ENCODE assay signal across 21 cellular contexts in the genomic region with DNA sequence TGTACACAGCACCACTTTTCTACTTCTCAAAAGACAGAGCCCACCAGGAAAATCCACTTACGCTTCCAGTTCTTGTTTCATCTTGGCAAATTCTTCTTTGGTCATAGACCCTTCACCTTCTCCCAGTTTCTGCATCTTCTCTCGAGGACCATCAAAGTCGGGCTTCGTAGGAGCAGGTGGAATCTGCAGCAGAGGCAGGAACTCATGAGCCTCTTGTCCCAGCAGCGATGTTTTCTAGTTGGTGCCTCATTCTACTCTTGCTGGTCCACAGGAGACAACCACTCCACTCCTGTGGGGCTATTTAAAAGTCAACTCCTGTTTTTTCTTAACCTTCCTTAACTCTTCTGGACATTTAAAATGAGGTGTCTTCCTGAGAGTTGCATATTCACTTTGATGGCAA. TPM values are rescaled to one million over a fixed set of nuclear protein-coding genes. Genes with fewer than 3 reads are reported as not detected.
DNase-seq lines count a peak whose midpoint lies in the region; ATAC-seq and TF ChIP-seq lines count a peak whose summit lies in the region.
"Had no signal": no experiment of that assay in that cellular context is flagged by ENCODE, and none has a peak within 500 bp of the region (broad histone marks: within the 10 kb centered on the region; RNA-seq: fewer than 3 reads in every experiment).

No MANE protein-coding gene starts in this region.

- TF ChIP-seq CTCF in DOHH2 (IDR thresholded peaks at IDR 0.05; ENCODE audit: low read depth, low read length, poor library complexity, severe bottlenecking) (no peak), progenitor cell of endocrine pancreas (IDR thresholded peaks at IDR 0.05; ENCODE audit: unreplicated experiment) (no peak)

- H3K79me2 ChIP-seq in DOHH2 (ENCODE audit: control insufficient read depth, low read length) = peaks cover 100% of the 10 kb centered on the region

- ATAC-seq in activated T-cell treated with anti-CD3 and anti-CD28 coated beads, Interleukin-2, amount 50 U/mL, for 4 hours = no peak
- no peak for ATAC-seq in activated naive CD8-positive, alpha-beta T cell treated with anti-CD3 and anti-CD28 coated beads, Interleukin-2, amount 50 U/mL, for 24 hours
- no peak for ATAC-seq in GM18517 (IDR thresholded peaks at IDR 0.05; ENCODE audit: unreplicated experiment)
- ATAC-seq in GM19463 (IDR thresholded peaks at IDR 0.05; ENCODE audit: unreplicated experiment) = no peak

- H3K9me2 ChIP-seq in DOHH2 (replicated peaks; ENCODE audit: control insufficient read depth, low read length) = no peaks in the 10 kb centered on the region

- no peaks in the 10 kb centered on the region for H3K27me3 Mint-ChIP-seq in activated T-cell treated with anti-CD3 and anti-CD28 coated beads, Interleukin-2, amount 50 U/mL, for 24 hours
- H3K27me3 Mint-ChIP-seq in activated T-cell treated with anti-CD3 and anti-CD28 coated beads, Interleukin-2, amount 50 U/mL, for 4 hours (ENCODE audit: low read depth) = no peaks in the 10 kb centered on the region
- no peaks in the 10 kb centered on the region for H3K27me3 Mint-ChIP-seq in activated naive CD8-positive, alpha-beta T cell treated with anti-CD3 and anti-CD28 coated beads, Interleukin-2, amount 50 U/mL, for 24 hours
- H3K27me3 Mint-ChIP-seq in progenitor cell of endocrine pancreas = no peaks in the 10 kb centered on the region

- H3K27ac ChIP-seq in DOHH2 (ENCODE audit: low read depth, low read length) = peak overlapping the region; percentile 86
- H3K27ac ChIP-seq: SJSA1 had no signal

- no peaks in the 10 kb centered on the region for H3K27me3 ChIP-seq in DOHH2 (ENCODE audit: control insufficient read depth, low read length)
- H3K27me3 ChIP-seq: MG63, SJSA1 had no signal

- H3K9me3 ChIP-seq in DOHH2 (ENCODE audit: control insufficient read depth, insufficient read depth, low read length) = no peaks in the 10 kb centered on the region
- H3K9me3 ChIP-seq: Caco-2, MG63, SJSA1 had no signal

- H3K36me3 Mint-ChIP-seq in activated T-cell treated with anti-CD3 and anti-CD28 coated beads, Interleukin-2, amount 50 U/mL, for 24 hours (ENCODE audit: low read depth) = peaks cover 97% of the 10 kb centered on the region
- peaks cover 65% of the 10 kb centered on the region for H3K36me3 Mint-ChIP-seq in activated T-cell treated with anti-CD3 and anti-CD28 coated beads, Interleukin-2, amount 50 U/mL, for 4 hours (ENCODE audit: insufficient read depth)
- H3K36me3 Mint-ChIP-seq in activated naive CD8-positive, alpha-beta T cell treated with anti-CD3 and anti-CD28 coated beads, Interleukin-2, amount 50 U/mL, for 24 hours (ENCODE audit: low read depth) = peaks cover 72% of the 10 kb centered on the region
- H3K36me3 Mint-ChIP-seq in progenitor cell of endocrine pancreas (ENCODE audit: insufficient read depth) = peaks cover 39% of the 10 kb centered on the region

- H3K27ac Mint-ChIP-seq in activated T-cell treated with anti-CD3 and anti-CD28 coated beads, Interleukin-2, amount 50 U/mL, for 24 hours = peak overlapping the region; percentile 26
- peak overlapping the region; percentile 6 for H3K27ac Mint-ChIP-seq in activated naive CD8-positive, alpha-beta T cell treated with anti-CD3 and anti-CD28 coated beads, Interleukin-2, amount 50 U/mL, for 24 hours
- H3K27ac Mint-ChIP-seq in progenitor cell of endocrine pancreas = peak overlapping the region; percentile 60

- peak overlapping the region; percentile 74 for H3K4me2 ChIP-seq in DOHH2 (ENCODE audit: low read length)

- peaks cover 88% of the 10 kb centered on the region for H3F3A ChIP-seq in DOHH2 (ENCODE audit: control insufficient read depth, insufficient read depth)

- peaks cover 41% of the 10 kb centered on the region for H3K4me1 Mint-ChIP-seq in activated T-cell treated with anti-CD3 and anti-CD28 coated beads, Interleukin-2, amount 50 U/mL, for 24 hours (ENCODE audit: low read depth)
- H3K4me1 Mint-ChIP-seq in activated T-cell treated with anti-CD3 and anti-CD28 coated beads, Interleukin-2, amount 50 U/mL, for 4 hours (ENCODE audit: low read depth) = peaks cover 40% of the 10 kb centered on the region
- peaks cover 50% of the 10 kb centered on the region for H3K4me1 Mint-ChIP-seq in activated naive CD8-positive, alpha-beta T cell treated with anti-CD3 and anti-CD28 coated beads, Interleukin-2, amount 50 U/mL, for 24 hours
- peaks cover 33% of the 10 kb centered on the region for H3K4me1 Mint-ChIP-seq in progenitor cell of endocrine pancreas (ENCODE audit: low read depth)

- no peaks in the 10 kb centered on the region for H3K9me3 Mint-ChIP-seq in activated T-cell treated with anti-CD3 and anti-CD28 coated beads, Interleukin-2, amount 50 U/mL, for 24 hours
- H3K9me3 Mint-ChIP-seq in activated T-cell treated with anti-CD3 and anti-CD28 coated beads, Interleukin-2, amount 50 U/mL, for 4 hours = no peaks in the 10 kb centered on the region
- H3K9me3 Mint-ChIP-seq in activated naive CD8-positive, alpha-beta T cell treated with anti-CD3 and anti-CD28 coated beads, Interleukin-2, amount 50 U/mL, for 24 hours = no peaks in the 10 kb centered on the region
- H3K9me3 Mint-ChIP-seq in progenitor cell of endocrine pancreas (ENCODE audit: low read depth) = no peaks in the 10 kb centered on the region

- H3K4me3 Mint-ChIP-seq in activated T-cell treated with anti-CD3 and anti-CD28 coated beads, Interleukin-2, amount 50 U/mL, for 24 hours = no peak overlapping the region
- no peak overlapping the region for H3K4me3 Mint-ChIP-seq in activated T-cell treated with anti-CD3 and anti-CD28 coated beads, Interleukin-2, amount 50 U/mL, for 4 hours
- H3K4me3 Mint-ChIP-seq in activated naive CD8-positive, alpha-beta T cell treated with anti-CD3 and anti-CD28 coated beads, Interleukin-2, amount 50 U/mL, for 24 hours = no peak overlapping the region
- H3K4me3 Mint-ChIP-seq in progenitor cell of endocrine pancreas (ENCODE audit: low read depth) = no peak overlapping the region
- H3K4me3 Mint-ChIP-seq: CD14-positive monocyte had no signal

- peak overlapping the region; percentile 33 for H3K4me3 ChIP-seq in DOHH2 (ENCODE audit: low read length)
- H3K4me3 ChIP-seq: MG63, SJSA1 had no signal

- peaks cover 99% of the 10 kb centered on the region for H3K36me3 ChIP-seq in DOHH2 (ENCODE audit: control insufficient read depth, low read length)

- DNase-seq in activated T-cell treated with anti-CD3 and anti-CD28 coated beads, Interleukin-2, amount 50 U/mL, for 24 hours = no peak
- no peak for DNase-seq in activated T-cell treated with anti-CD3 and anti-CD28 coated beads, Interleukin-2, amount 50 U/mL, for 4 hours
- DNase-seq in activated naive CD8-positive, alpha-beta T cell treated with anti-CD3 and anti-CD28 coated beads, Interleukin-2, amount 50 U/mL, for 24 hours = no peak
- DNase-seq in progenitor cell of endocrine pancreas (ENCODE audit: low spot score, unreplicated experiment) (no peak), T-helper 1 cell (no peak)
- DNase-seq: Caco-2; DMS53; KG1; MG63; NCI-H1105; NCI-H1694 treated with DMSO at 0.1 percent for 48 hours; NCI-H345; NCI-H69; NK-92 treated with Interleukin-12 subunit alpha and Interleukin-12 subunit beta, amount 100 ng/mL, for 24 hours; OCI-M1; RPMI8226 had no signal

- peaks cover 100% of the 10 kb centered on the region for H3K4me1 ChIP-seq in DOHH2 (ENCODE audit: control insufficient read depth, low read length)

- peaks cover 72% of the 10 kb centered on the region for H4K20me1 ChIP-seq in DOHH2 (ENCODE audit: control insufficient read depth, insufficient read depth, low read depth, low read length)

RNA-seq across cellular contexts. Expression of gene SNX5, which starts 14.7 kb away (rescaled TPM):
- 100 to 1,000 TPM; 148 to 177 (median 168) TPM for total RNA-seq in activated T-cell treated with anti-CD3 and anti-CD28 coated beads, Interleukin-2, amount 50 U/mL, for 4 hours
- total RNA-seq in progenitor cell of endocrine pancreas = 106 and 109 TPM in 2 replicates

RNA-seq across cellular contexts. Expression of gene MGME1, which starts 14.9 kb away (rescaled TPM):
- total RNA-seq in activated T-cell treated with anti-CD3 and anti-CD28 coated beads, Interleukin-2, amount 50 U/mL, for 4 hours = 10 to 100 TPM; 14.4 to 16.6 (median 16.2) TPM
- 20.3 and 24.6 TPM in 2 replicates for total RNA-seq in progenitor cell of endocrine pancreas

Comparison
In these comparisons a context has a peak if more than half of its experiments do, and no peak if none do; other contexts are left out.
1. H3K27ac Mint-ChIP-seq: peak in every context shown above with its lines; median percentile 60 in progenitor cell of endocrine pancreas; 26 in activated T-cell treated with anti-CD3 and anti-CD28 coated beads, Interleukin-2, amount 50 U/mL, for 24 hours; 6 in activated naive CD8-positive, alpha-beta T cell treated with anti-CD3 and anti-CD28 coated beads, Interleukin-2, amount 50 U/mL, for 24 hours.